In the genomic region with DNA sequence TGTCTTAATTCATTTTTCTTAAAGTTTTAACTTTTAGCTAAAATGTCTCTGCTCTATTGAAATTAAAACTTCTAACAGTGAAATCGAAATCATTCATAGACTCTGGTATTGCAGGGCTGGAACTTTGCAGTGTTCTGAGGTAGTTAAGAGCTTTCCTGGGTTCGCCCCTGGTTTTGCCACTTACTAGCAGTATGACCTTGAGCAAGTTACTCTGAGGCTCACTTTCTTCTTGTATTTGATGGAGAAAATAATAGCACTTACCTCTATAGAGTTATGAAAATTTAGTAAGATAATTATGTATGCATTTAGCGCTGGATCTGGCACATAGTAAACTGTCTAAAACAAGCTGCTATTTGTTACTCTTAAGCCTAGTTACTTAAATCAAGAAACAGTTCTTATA, we compare ENCODE assay signal across 8 cellular contexts. TPM values are rescaled to one million over a fixed set of nuclear protein-coding genes. Genes with fewer than 3 reads are reported as not detected.
DNase-seq lines count a peak whose midpoint lies in the region; ATAC-seq and TF ChIP-seq lines count a peak whose summit lies in the region.

No MANE protein-coding gene starts in this region.

- no peaks in the 10 kb centered on the region for H3K27me3 ChIP-seq in thoracic aorta (replicated peaks; ENCODE audit: insufficient read depth)

- H3K27ac ChIP-seq in thoracic aorta: no peak overlapping the region

- peaks cover 59% of the 10 kb centered on the region for H3K4me1 Mint-ChIP-seq in activated CD4-positive, alpha-beta T cell treated with anti-CD3 and anti-CD28 coated beads, Interleukin-2, amount 10 ng/mL, durations not matched to agents 7 days and 5 days
- H3K4me1 Mint-ChIP-seq in activated CD8-positive, alpha-beta T cell treated with anti-CD3 and anti-CD28 coated beads, Interleukin-2, amount 10 ng/mL, durations not matched to agents 7 days and 5 days (ENCODE audit: low read depth): peaks cover 48% of the 10 kb centered on the region
- H3K4me1 Mint-ChIP-seq in immature natural killer cell: peaks cover 59 to 70% of the 10 kb centered on the region in 2 donors

- H3K9me3 ChIP-seq in thoracic aorta: no peaks in the 10 kb centered on the region

- no peak overlapping the region for H3K27ac Mint-ChIP-seq in activated CD4-positive, alpha-beta T cell treated with anti-CD3 and anti-CD28 coated beads, Interleukin-2, amount 10 ng/mL, durations not matched to agents 7 days and 5 days
- H3K27ac Mint-ChIP-seq in activated CD8-positive, alpha-beta T cell treated with anti-CD3 and anti-CD28 coated beads, Interleukin-2, amount 10 ng/mL, durations not matched to agents 7 days and 5 days: no peak overlapping the region
- peak overlapping the region; percentile 49 to 98 (median 94) for H3K27ac Mint-ChIP-seq in immature natural killer cell

- H3K9me3 Mint-ChIP-seq in activated CD4-positive, alpha-beta T cell treated with anti-CD3 and anti-CD28 coated beads, Interleukin-2, amount 10 ng/mL, durations not matched to agents 7 days and 5 days: no peaks in the 10 kb centered on the region
- no peaks in the 10 kb centered on the region for H3K9me3 Mint-ChIP-seq in activated CD8-positive, alpha-beta T cell treated with anti-CD3 and anti-CD28 coated beads, Interleukin-2, amount 10 ng/mL, durations not matched to agents 7 days and 5 days (ENCODE audit: insufficient read depth)
- no peaks in the 10 kb centered on the region for H3K9me3 Mint-ChIP-seq in immature natural killer cell

- POLR2A ChIA-PET in activated CD4-positive, alpha-beta T cell treated with anti-CD3 and anti-CD28 coated beads, Interleukin-2, amount 10 ng/mL, durations not matched to agents 7 days and 5 days (lab: Charles Lee): no interaction called here
- POLR2A ChIA-PET in activated CD8-positive, alpha-beta T cell treated with anti-CD3 and anti-CD28 coated beads, Interleukin-2, amount 10 ng/mL, durations not matched to agents 7 days and 5 days (lab: Charles Lee): interaction anchor here (0.6 to 1.7 kb wide), 3 partner anchors 8 to 497 kb away, joined by 3 to 5 read pairs (median 3); no protein-coding TSS in a partner anchor

- H3K4me3 Mint-ChIP-seq in activated CD4-positive, alpha-beta T cell treated with anti-CD3 and anti-CD28 coated beads, Interleukin-2, amount 10 ng/mL, durations not matched to agents 7 days and 5 days: peak overlapping the region; percentile 98
- H3K4me3 Mint-ChIP-seq in activated CD8-positive, alpha-beta T cell treated with anti-CD3 and anti-CD28 coated beads, Interleukin-2, amount 10 ng/mL, durations not matched to agents 7 days and 5 days: peak overlapping the region; percentile 96
- peak overlapping the region; percentile 91 to 96 (median 95) for H3K4me3 Mint-ChIP-seq in immature natural killer cell

- no peaks in the 10 kb centered on the region for H3K36me3 ChIP-seq in thoracic aorta

- no peak for ATAC-seq in activated CD8-positive, alpha-beta T cell treated with anti-CD3 and anti-CD28 coated beads, Interleukin-2, amount 10 ng/mL, durations not matched to agents 7 days and 5 days
- ATAC-seq in thoracic aorta (ENCODE audit: insufficient number of reproducible peaks, low FRiP score, low read depth): no peak

- no peak for TF ChIP-seq CTCF in thoracic aorta (IDR thresholded peaks at IDR 0.05)

- peak overlapping the region; percentile 93 for H3K4me3 ChIP-seq in thoracic aorta

- CTCF ChIA-PET in activated CD4-positive, alpha-beta T cell treated with anti-CD3 and anti-CD28 coated beads, Interleukin-2, amount 10 ng/mL, durations not matched to agents 7 days and 5 days (lab: Charles Lee): interaction anchor here (0.6 to 1.5 kb wide), 3 partner anchors 10 to 133 kb away, joined by 3 to 5 read pairs (median 4); no protein-coding TSS in a partner anchor
- CTCF ChIA-PET in activated CD8-positive, alpha-beta T cell treated with anti-CD3 and anti-CD28 coated beads, Interleukin-2, amount 10 ng/mL, durations not matched to agents 7 days and 5 days (lab: Charles Lee): interaction anchor here (0.6 to 1.7 kb wide), 8 partner anchors 28 to 602 kb away, joined by 3 to 6 read pairs (median 4); no protein-coding TSS in a partner anchor

- H3K36me3 Mint-ChIP-seq in activated CD4-positive, alpha-beta T cell treated with anti-CD3 and anti-CD28 coated beads, Interleukin-2, amount 10 ng/mL, durations not matched to agents 7 days and 5 days (ENCODE audit: low read depth): peaks cover 10% of the 10 kb centered on the region
- peaks cover 16% of the 10 kb centered on the region for H3K36me3 Mint-ChIP-seq in activated CD8-positive, alpha-beta T cell treated with anti-CD3 and anti-CD28 coated beads, Interleukin-2, amount 10 ng/mL, durations not matched to agents 7 days and 5 days (ENCODE audit: low read depth)
- no peaks in the 10 kb centered on the region for H3K36me3 Mint-ChIP-seq in immature natural killer cell

- DNase-seq in activated CD4-positive, alpha-beta T cell treated with anti-CD3 and anti-CD28 coated beads, Interleukin-2, amount 10 ng/mL, durations not matched to agents 7 days and 5 days: no peak
- DNase-seq in activated CD4-positive, alpha-beta T cell treated with anti-CD3 and anti-CD28 coated beads for 1 hour: no peak
- DNase-seq in activated CD8-positive, alpha-beta T cell treated with anti-CD3 and anti-CD28 coated beads, Interleukin-2, amount 10 ng/mL, durations not matched to agents 7 days and 5 days: no peak
- DNase-seq in immature natural killer cell: peak in 1 of 3 donors; percentile 1
- no peak for DNase-seq in thoracic aorta (ENCODE audit: low spot score)
- DNase-seq in activated CD8-positive, alpha-beta memory T cell treated with anti-CD3 and anti-CD28 coated beads, Interleukin-2, amount 50 U/mL, for 4 hours: no peak
- DNase-seq in NCI-H1694 (lab: John Stamatoyannopoulos, UW): no peak
- DNase-seq in NCI-H2081 (lab: John Stamatoyannopoulos, UW): no peak

- peaks cover 31 to 50% of the 10 kb centered on the region in 2 donors for H3K4me1 ChIP-seq in thoracic aorta (ENCODE audit: control insufficient read depth in 1 of 2, low read depth in 2 of 2)

- no peaks in the 10 kb centered on the region for H3K27me3 Mint-ChIP-seq in activated CD4-positive, alpha-beta T cell treated with anti-CD3 and anti-CD28 coated beads, Interleukin-2, amount 10 ng/mL, durations not matched to agents 7 days and 5 days
- H3K27me3 Mint-ChIP-seq in activated CD8-positive, alpha-beta T cell treated with anti-CD3 and anti-CD28 coated beads, Interleukin-2, amount 10 ng/mL, durations not matched to agents 7 days and 5 days (ENCODE audit: low read depth): no peaks in the 10 kb centered on the region
- H3K27me3 Mint-ChIP-seq in immature natural killer cell (ENCODE audit: low read depth in 3 of 3): peaks cover 2 to 8% (median 5%) of the 10 kb centered on the region in 3 donors

RNA-seq across cellular contexts. Expression of a gene that starts 1.7 kb away (rescaled TPM):
- 10 to 100 TPM; 58.8 to 96.5 TPM for total RNA-seq in activated CD4-positive, alpha-beta T cell treated with anti-CD3 and anti-CD28 coated beads, Interleukin-2, amount 10 ng/mL, durations not matched to agents 7 days and 5 days
- total RNA-seq in activated CD8-positive, alpha-beta T cell treated with anti-CD3 and anti-CD28 coated beads, Interleukin-2, amount 10 ng/mL, durations not matched to agents 7 days and 5 days: 10 to 100 TPM; 61.3 to 61.6 TPM
- polyA plus RNA-seq in immature natural killer cell: 10 to 100 TPM; 15.0 to 36.5 (median 28.4) TPM
- total RNA-seq in thoracic aorta: 10 to 100 TPM; 40.8 to 92.7 TPM

Comparison
In these comparisons a context has a peak if more than half of its experiments do, and no peak if none do; other contexts are left out.
1. H3K27ac Mint-ChIP-seq: peak in immature natural killer cell (6 of 6); none in activated CD4-positive, alpha-beta T cell treated with anti-CD3 and anti-CD28 coated beads, Interleukin-2, amount 10 ng/mL, durations not matched to agents 7 days and 5 days (single experiment) and activated CD8-positive, alpha-beta T cell treated with anti-CD3 and anti-CD28 coated beads, Interleukin-2, amount 10 ng/mL, durations not matched to agents 7 days and 5 days (single experiment).
2. Peak in every context shown above with its lines, with median percentiles within 50 percentile points of each other: H3K4me3 Mint-ChIP-seq.